Comparison of ENCODE assay signal across 22 cellular contexts in the genomic region with DNA sequence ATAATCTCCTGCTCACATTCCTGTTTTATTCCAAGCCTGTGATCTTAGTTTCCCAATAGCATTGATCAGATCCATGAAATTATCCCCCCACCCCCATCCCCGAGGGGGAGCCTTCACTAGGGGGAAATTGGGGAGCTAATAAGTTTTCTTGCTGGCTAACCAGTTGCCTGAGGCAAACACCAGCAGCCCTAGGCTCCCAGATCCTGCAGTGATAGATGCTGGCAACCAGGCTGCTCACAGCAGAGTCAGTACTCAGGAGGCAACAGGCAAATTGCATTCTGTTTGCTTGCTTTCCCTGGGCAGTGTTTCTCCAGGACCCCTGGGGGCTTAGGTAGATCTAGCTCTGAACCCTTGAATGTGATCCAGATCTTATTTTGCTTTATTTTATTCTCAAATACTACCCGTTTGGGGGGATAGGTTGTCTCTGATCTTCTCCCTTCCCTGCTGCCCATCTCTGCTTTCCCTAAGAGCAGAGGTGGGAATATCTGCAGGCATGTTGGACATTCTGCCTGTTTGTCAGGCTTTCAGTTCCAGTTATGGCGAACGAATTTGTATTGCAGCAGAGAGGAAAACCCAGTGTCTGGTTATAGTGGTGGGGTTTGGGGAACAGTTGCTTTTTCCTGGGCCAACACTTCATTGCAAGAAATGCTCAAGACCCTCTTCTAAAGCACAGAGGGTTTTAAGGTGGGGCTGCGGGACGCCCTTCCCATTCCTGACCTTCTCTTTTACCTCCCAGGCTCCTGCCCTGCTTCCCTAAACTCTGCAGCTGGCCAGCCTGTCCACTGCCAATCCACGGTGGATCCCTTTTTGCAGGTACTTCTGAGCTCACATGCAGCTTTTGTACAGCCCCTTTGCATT.
"Had no signal": no experiment of that assay in that cellular context is flagged by ENCODE, and none has a peak within 500 bp of the region (broad histone marks: within the 10 kb centered on the region; RNA-seq: fewer than 3 reads in every experiment).

No MANE protein-coding gene starts in this region.

- H3K9me3 ChIP-seq: body of pancreas, gastrocnemius medialis, left lung, prostate gland, right lobe of liver, upper lobe of left lung had no signal

- H3K9me3 Mint-ChIP-seq: activated B cell treated with CpG ODN at 0.5 μM for 24 hours; activated T-cell treated with anti-CD3 and anti-CD28 coated beads, Interleukin-2, amount 50 U/mL, for 72 hours; memory B cell; natural killer cell had no signal

- H3K27ac ChIP-seq: body of pancreas, gastrocnemius medialis, left lung, prostate gland, right lobe of liver, upper lobe of left lung had no signal

- H3K4me3 Mint-ChIP-seq: activated B cell treated with CpG ODN at 0.5 μM for 24 hours; activated CD8-positive, alpha-beta T cell treated with anti-CD3 and anti-CD28 coated beads, Interleukin-2, amount 10 ng/mL, durations not matched to agents 7 days and 5 days; activated naive CD8-positive, alpha-beta T cell; activated T-cell treated with anti-CD3 and anti-CD28 coated beads, Interleukin-2, amount 50 U/mL, for 72 hours; memory B cell; natural killer cell had no signal

- ATAC-seq: activated CD8-positive, alpha-beta T cell treated with anti-CD3 and anti-CD28 coated beads, Interleukin-2, amount 10 ng/mL, durations not matched to agents 7 days and 5 days; activated T-cell treated with anti-CD3 and anti-CD28 coated beads, Interleukin-2, amount 50 U/mL, for 72 hours; body of pancreas; left lung; natural killer cell; right lobe of liver; stimulated activated naive CD8-positive, alpha-beta T cell treated with anti-CD3 and anti-CD28 coated beads, Interleukin-15, Interleukin-2, amounts not matched to agents 100 U/mL and 50 U/mL, for 24 hours had no signal

- H3K36me3 ChIP-seq: gastrocnemius medialis, left lung, prostate gland, right lobe of liver, upper lobe of left lung had no signal

- DNase-seq: activated B cell treated with CpG ODN at 0.5 μM for 24 hours; activated CD4-positive, alpha-beta T cell treated with anti-CD3 and anti-CD28 coated beads for 48 hours; activated CD8-positive, alpha-beta memory T cell treated with anti-CD3 and anti-CD28 coated beads, Interleukin-2, amount 50 U/mL, for 48 hours; activated CD8-positive, alpha-beta T cell treated with anti-CD3 and anti-CD28 coated beads, Interleukin-2, amount 10 ng/mL, durations not matched to agents 7 days and 5 days; activated gamma-delta T cell; activated T-cell treated with anti-CD3 and anti-CD28 coated beads, Interleukin-2, amount 50 U/mL, for 72 hours; amniotic stem cell; body of pancreas; central memory CD4-positive, alpha-beta T cell; cortex of kidney; effector memory CD4-positive, alpha-beta T cell; gastrocnemius medialis; left lung; natural killer cell; nucleus accumbens; right lobe of liver; stimulated activated naive CD8-positive, alpha-beta T cell treated with anti-CD3 and anti-CD28 coated beads, Interleukin-15, Interleukin-2, amounts not matched to agents 100 U/mL and 50 U/mL, for 24 hours; T-helper 2 cell; upper lobe of left lung had no signal

- H3K27me3 ChIP-seq: body of pancreas, gastrocnemius medialis, right lobe of liver, upper lobe of left lung had no signal

- H3K27ac Mint-ChIP-seq: activated B cell treated with CpG ODN at 0.5 μM for 24 hours; activated CD8-positive, alpha-beta T cell treated with anti-CD3 and anti-CD28 coated beads, Interleukin-2, amount 10 ng/mL, durations not matched to agents 7 days and 5 days; activated naive CD8-positive, alpha-beta T cell; activated T-cell treated with anti-CD3 and anti-CD28 coated beads, Interleukin-2, amount 50 U/mL, for 72 hours; memory B cell; natural killer cell had no signal

- H3K4me1 ChIP-seq: body of pancreas, left lung, prostate gland, right lobe of liver, upper lobe of left lung had no signal

- H3K4me1 Mint-ChIP-seq: activated B cell treated with CpG ODN at 0.5 μM for 24 hours, memory B cell, natural killer cell had no signal

- H3K4me3 ChIP-seq: body of pancreas, gastrocnemius medialis, left lung, prostate gland, right lobe of liver, upper lobe of left lung had no signal

- H3K36me3 Mint-ChIP-seq: activated naive CD8-positive, alpha-beta T cell; memory B cell; natural killer cell had no signal
